Comparison of ENCODE assay signal across 21 cellular contexts in the genomic region with DNA sequence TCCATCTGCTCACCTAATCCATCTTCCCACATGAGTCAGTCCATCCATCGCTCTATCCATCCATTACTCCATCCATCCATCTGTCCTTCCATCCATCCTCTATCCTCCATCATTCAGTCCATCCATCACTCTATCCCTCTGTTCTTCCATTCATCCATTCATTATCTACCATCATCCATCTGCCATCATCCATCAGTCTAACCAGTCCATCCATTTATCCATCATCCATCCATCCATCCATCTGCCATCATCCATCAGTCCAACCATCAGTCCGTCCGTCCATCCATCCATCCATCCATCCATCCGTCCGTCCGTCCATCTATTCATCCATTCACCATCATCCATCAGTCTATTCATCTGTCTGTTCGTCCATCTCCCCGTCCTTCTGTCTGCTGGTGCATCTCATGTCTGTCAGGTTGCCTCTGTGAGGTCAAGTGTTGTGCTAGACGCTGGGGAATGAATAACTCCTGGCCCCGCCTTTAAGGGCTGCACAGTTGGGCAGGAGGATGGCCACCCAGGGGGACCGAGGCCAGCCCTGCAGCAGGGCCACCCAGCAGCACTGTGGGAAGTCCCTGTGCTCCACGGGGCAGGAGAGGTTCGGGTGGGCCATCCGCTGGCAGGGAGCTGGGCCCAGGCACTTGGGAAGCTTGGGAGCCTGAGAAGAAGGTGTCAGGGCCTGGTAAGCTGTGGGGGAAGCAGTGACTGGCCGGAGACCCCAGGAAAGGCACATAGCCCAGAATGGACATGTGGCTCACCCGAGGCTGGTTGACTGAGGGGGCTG.
DNase-seq lines count a peak whose midpoint lies in the region; ATAC-seq and TF ChIP-seq lines count a peak whose summit lies in the region.
"Had no signal": no experiment of that assay in that cellular context is flagged by ENCODE, and none has a peak within 500 bp of the region (broad histone marks: within the 10 kb centered on the region; RNA-seq: fewer than 3 reads in every experiment).

No MANE protein-coding gene starts in this region.

- H3K14ac ChIP-seq in trophoblast cell (ENCODE audit: low read length) = no peak overlapping the region

- peaks cover 2% of the 10 kb centered on the region for H3K79me1 ChIP-seq in trophoblast cell (ENCODE audit: low read length)

- H3K27ac Mint-ChIP-seq in glutamatergic neuron (ENCODE audit: unreplicated experiment) = peak overlapping the region; percentile 7
- H3K27ac Mint-ChIP-seq: CD4-positive, alpha-beta memory T cell had no signal

- ATAC-seq in Right ventricle myocardium superior (ENCODE audit: poor library complexity) (no peak), RWPE2 (ENCODE audit: low read depth) (no peak), GM21786 (IDR thresholded peaks at IDR 0.05; ENCODE audit: unreplicated experiment) (no peak)
- ATAC-seq: A549, HCT116 had no signal

- DNase-seq in Right ventricle myocardium superior (peak; percentile 20), left ventricle myocardium inferior (no peak), RWPE2 (ENCODE audit: low spot score) (peak; percentile 38), glutamatergic neuron (no peak), sigmoid colon (peak; percentile 54), T-helper 2 cell (no peak), trophoblast cell (no peak)
- DNase-seq: CD4-positive, alpha-beta memory T cell; DMS153; GDM1; GM23248; Kasumi-1; MG63; NCI-H1092 treated with DMSO at 0.1 percent for 48 hours; NCI-H2081; NCI-H748 treated with DMSO at 0.1 percent for 48 hours; NK-92 treated with Interleukin-12 subunit alpha and Interleukin-12 subunit beta, amount 100 ng/mL, for 24 hours; SIG-M5 had no signal

- H3K4me3 Mint-ChIP-seq in glutamatergic neuron (ENCODE audit: unreplicated experiment) = no peak overlapping the region
- H3K4me3 Mint-ChIP-seq: CD4-positive, alpha-beta memory T cell had no signal

- TF ChIP-seq POLR2A in sigmoid colon (IDR thresholded peaks at IDR 0.05) = no peak

- no peaks in the 10 kb centered on the region for H3K79me2 ChIP-seq in trophoblast cell (ENCODE audit: control insufficient read depth, insufficient read depth, low read length, poor library complexity)

- H3K27me3 Mint-ChIP-seq in glutamatergic neuron (ENCODE audit: unreplicated experiment) = peaks cover 4% of the 10 kb centered on the region

- H4K91ac ChIP-seq in trophoblast cell (ENCODE audit: low read depth, low read length) = no peak overlapping the region

- TF ChIP-seq EP300 in sigmoid colon (IDR thresholded peaks at IDR 0.05) = no peak

- no peak overlapping the region for H3K4ac ChIP-seq in trophoblast cell (ENCODE audit: low read depth, low read length)

- H3K9me3 Mint-ChIP-seq in glutamatergic neuron (ENCODE audit: unreplicated experiment) = peaks cover 10% of the 10 kb centered on the region

- peaks cover 29% of the 10 kb centered on the region for H3K27me3 ChIP-seq in left ventricle myocardium inferior (ENCODE audit: low read depth)
- no peaks in the 10 kb centered on the region for H3K27me3 ChIP-seq in RWPE2 (ENCODE audit: insufficient read depth, poor library complexity, severe bottlenecking)
- H3K27me3 ChIP-seq in sigmoid colon = no peaks in the 10 kb centered on the region
- H3K27me3 ChIP-seq in trophoblast cell (ENCODE audit: insufficient read depth, low read length) = no peaks in the 10 kb centered on the region
- H3K27me3 ChIP-seq: MG63 had no signal

- H3K9me3 ChIP-seq in left ventricle myocardium inferior (replicated peaks) = no peaks in the 10 kb centered on the region
- H3K9me3 ChIP-seq in RWPE2 (ENCODE audit: severe bottlenecking) = no peaks in the 10 kb centered on the region
- H3K9me3 ChIP-seq in sigmoid colon = no peaks in the 10 kb centered on the region
- peaks cover 2% of the 10 kb centered on the region for H3K9me3 ChIP-seq in trophoblast cell (ENCODE audit: insufficient read depth, low read depth, low read length)
- H3K9me3 ChIP-seq: A549, MG63 had no signal

- no peak overlapping the region for H2BK120ac ChIP-seq in trophoblast cell (ENCODE audit: insufficient read depth, low read length, poor library complexity)

- H3K23ac ChIP-seq in trophoblast cell (ENCODE audit: low read length) = no peak overlapping the region

- H3K18ac ChIP-seq in trophoblast cell (ENCODE audit: low read length) = no peak overlapping the region

- no peak overlapping the region for H4K12ac ChIP-seq in trophoblast cell (ENCODE audit: low read depth, low read length)

- intact Hi-C loops in Right ventricle myocardium superior (cut with DNase I) (no loop called here), left ventricle myocardium inferior (cut with micrococcal nuclease) (no loop called here), sigmoid colon (cut with DNase I) (no loop called here)

- H3K4me1 Mint-ChIP-seq in glutamatergic neuron (ENCODE audit: low read depth, unreplicated experiment) = peaks cover 9% of the 10 kb centered on the region
- H3K4me1 Mint-ChIP-seq: CD4-positive, alpha-beta memory T cell had no signal

- H3K27ac ChIP-seq in left ventricle myocardium inferior (replicated peaks) (no peak overlapping the region), RWPE2 (ENCODE audit: poor library complexity, severe bottlenecking) (no peak overlapping the region), sigmoid colon (no peak overlapping the region), trophoblast cell (ENCODE audit: low read depth, low read length) (no peak overlapping the region)
- H3K27ac ChIP-seq: A549, GM23248 had no signal

- H2AK5ac ChIP-seq in trophoblast cell (ENCODE audit: low read length) = no peak overlapping the region

- H3K4me2 ChIP-seq in trophoblast cell (ENCODE audit: low read length) = no peak overlapping the region
- H3K4me2 ChIP-seq: A549 had no signal

- no peak overlapping the region for H2BK5ac ChIP-seq in trophoblast cell (ENCODE audit: low read depth, low read length, poor library complexity)

- H3K4me1 ChIP-seq in left ventricle myocardium inferior (no peaks in the 10 kb centered on the region), RWPE2 (ENCODE audit: insufficient read depth, poor library complexity, severe bottlenecking) (no peaks in the 10 kb centered on the region), sigmoid colon (no peaks in the 10 kb centered on the region), trophoblast cell (ENCODE audit: control insufficient read depth in 1 of 2, insufficient read depth in 2 of 2, low read length in 2 of 2) (peaks cover 13 to 20% of the 10 kb centered on the region in 2 experiments)
- H3K4me1 ChIP-seq: A549 had no signal

- H2BK12ac ChIP-seq in trophoblast cell (ENCODE audit: low read length) = no peak overlapping the region

- no peak overlapping the region for H4K8ac ChIP-seq in trophoblast cell (ENCODE audit: low read depth, low read length)

- peaks cover 5% of the 10 kb centered on the region for H3K36me3 Mint-ChIP-seq in glutamatergic neuron (ENCODE audit: unreplicated experiment)
- H3K36me3 Mint-ChIP-seq: CD4-positive, alpha-beta memory T cell had no signal

- no peak overlapping the region for H3K4me3 ChIP-seq in left ventricle myocardium inferior
- H3K4me3 ChIP-seq in RWPE2 (ENCODE audit: severe bottlenecking) = no peak overlapping the region
- no peak overlapping the region for H3K4me3 ChIP-seq in sigmoid colon
- no peak overlapping the region for H3K4me3 ChIP-seq in trophoblast cell (ENCODE audit: low read depth, low read length)
- H3K4me3 ChIP-seq: A549, GM23248, MG63 had no signal

- H3K9ac ChIP-seq in trophoblast cell (ENCODE audit: low read length) = no peak overlapping the region
- H3K9ac ChIP-seq: GM23248 had no signal

- TF ChIP-seq CTCF in left ventricle myocardium inferior (IDR thresholded peaks at IDR 0.05; ENCODE audit: borderline replicate concordance) (no peak), RWPE2 (IDR thresholded peaks at IDR 0.05; ENCODE audit: poor library complexity, severe bottlenecking) (no peak), glutamatergic neuron (IDR thresholded peaks at IDR 0.05; ENCODE audit: partially characterized antibody, unreplicated experiment) (no peak), sigmoid colon (IDR thresholded peaks at IDR 0.05) (no peak)

- no peaks in the 10 kb centered on the region for H3K36me3 ChIP-seq in left ventricle myocardium inferior
- no peaks in the 10 kb centered on the region for H3K36me3 ChIP-seq in RWPE2 (ENCODE audit: low read depth)
- no peaks in the 10 kb centered on the region for H3K36me3 ChIP-seq in sigmoid colon
- H3K36me3 ChIP-seq in trophoblast cell (ENCODE audit: control insufficient read depth in 1 of 2, insufficient read depth in 2 of 2, low read length in 2 of 2) = no peaks in the 10 kb centered on the region
- H3K36me3 ChIP-seq: MG63 had no signal

- 86 to 87% methylated on average over 16 of the region's 16 CpGs for WGBS in sigmoid colon, 2 donors
- WGBS in trophoblast cell (ENCODE audit: extremely low coverage, insufficient coverage, insufficient read length) = 100% methylated on average over 4 of the region's 16 CpGs

- no peak overlapping the region for H2AFZ ChIP-seq in trophoblast cell (ENCODE audit: insufficient read depth, low read length, poor library complexity)
- H2AFZ ChIP-seq: GM23248 had no signal

Comparison
In these comparisons a context has a peak if more than half of its experiments do, and no peak if none do; other contexts are left out.
1. DNase-seq: peak in Right ventricle myocardium superior (single experiment), RWPE2 (single experiment) and sigmoid colon (single experiment); none in left ventricle myocardium inferior (single experiment), glutamatergic neuron (single experiment), T-helper 2 cell (0 of 5) and trophoblast cell (0 of 2).